Comparison of ENCODE assay signal across 12 cellular contexts in the genomic region with DNA sequence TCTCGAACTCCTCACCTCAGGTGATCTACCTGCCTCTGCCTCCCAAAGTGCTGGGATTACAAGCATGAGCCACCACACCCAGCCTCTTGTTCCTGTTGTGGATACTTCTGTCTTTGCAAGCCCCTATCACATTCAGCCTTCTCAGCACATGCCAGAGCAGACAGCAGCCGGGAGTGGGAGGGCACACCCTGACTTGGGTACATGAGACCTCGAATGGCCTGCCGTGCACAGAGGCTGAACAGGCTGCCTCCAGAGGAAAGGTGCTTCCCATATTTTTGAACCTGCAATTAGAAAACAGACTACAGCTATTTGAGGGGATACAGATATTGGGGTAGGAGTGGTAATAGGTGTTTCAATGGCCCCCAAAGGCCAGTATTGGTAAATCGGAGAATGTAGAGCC.
DNase-seq lines count a peak whose midpoint lies in the region; ATAC-seq and TF ChIP-seq lines count a peak whose summit lies in the region.
"Had no signal": no experiment of that assay in that cellular context is flagged by ENCODE, and none has a peak within 500 bp of the region (broad histone marks: within the 10 kb centered on the region; RNA-seq: fewer than 3 reads in every experiment).

No MANE protein-coding gene starts in this region.

- ATAC-seq in heart left ventricle, result no peak
- no peak for ATAC-seq in body of pancreas
- ATAC-seq: HCT116 had no signal

- DNase-seq in right atrium auricular region (ENCODE audit: low spot score) (peak; percentile 26), heart left ventricle (no peak), esophagus muscularis mucosa (ENCODE audit: extremely low spot score) (peak; percentile 75), posterior vena cava (ENCODE audit: low spot score) (peak; percentile 51), body of pancreas (no peak), G401 (ENCODE audit: low spot score) (no peak), SW480 (ENCODE audit: low spot score) (no peak)
- DNase-seq: ACHN, C1 segment of cervical spinal cord, Calu3, DMS 273 treated with DMSO at 0.1 percent for 48 hours had no signal

- TF ChIP-seq EP300 in esophagus muscularis mucosa (IDR thresholded peaks at IDR 0.05), result no peak

- H3K9me3 ChIP-seq in right atrium auricular region (no peaks in the 10 kb centered on the region), heart left ventricle (no peaks in the 10 kb centered on the region), esophagus muscularis mucosa (no peaks in the 10 kb centered on the region), body of pancreas (no peaks in the 10 kb centered on the region)

- H3K27ac ChIP-seq in right atrium auricular region (no peak overlapping the region), heart left ventricle (no peak overlapping the region), esophagus muscularis mucosa (replicated peaks in 1 of 4) (no peak overlapping the region), body of pancreas (no peak overlapping the region)

- H3K4me1 ChIP-seq in right atrium auricular region (no peaks in the 10 kb centered on the region), heart left ventricle (no peaks in the 10 kb centered on the region), esophagus muscularis mucosa (peaks cover 0 to 10% (median 0%) of the 10 kb centered on the region in 4 donors), body of pancreas (no peaks in the 10 kb centered on the region)

- no peaks in the 10 kb centered on the region for H3K27me3 ChIP-seq in right atrium auricular region
- H3K27me3 ChIP-seq in heart left ventricle, result peaks cover 0 to 10% (median 0%) of the 10 kb centered on the region in 9 donors
- H3K27me3 ChIP-seq in esophagus muscularis mucosa, result peaks cover 0 to 26% (median 0%) of the 10 kb centered on the region in 4 donors
- no peaks in the 10 kb centered on the region for H3K27me3 ChIP-seq in body of pancreas

- intact Hi-C loops in heart left ventricle (cut with DNase I), result no loop called here
- intact Hi-C loops in esophagus muscularis mucosa (cut with DNase I), result no loop called here
- intact Hi-C loops in posterior vena cava (cut with DNase I), result no loop called here
- intact Hi-C loops in body of pancreas (cut with DNase I), result no loop called here

- TF ChIP-seq CTCF in right atrium auricular region (IDR thresholded peaks at IDR 0.05) (no peak), heart left ventricle (IDR thresholded peaks at IDR 0.05) (no peak), esophagus muscularis mucosa (IDR thresholded peaks at IDR 0.05) (no peak), body of pancreas (IDR thresholded peaks at IDR 0.05) (no peak)

- H3K36me3 ChIP-seq in right atrium auricular region (no peaks in the 10 kb centered on the region), heart left ventricle (no peaks in the 10 kb centered on the region), esophagus muscularis mucosa (no peaks in the 10 kb centered on the region), body of pancreas (replicated peaks in 1 of 2; ENCODE audit: insufficient read depth in 1 of 2, low read depth in 2 of 2) (no peaks in the 10 kb centered on the region)

- WGBS in heart left ventricle, 4 donors, result 81 to 90% (median 87%) methylated on average over 5 of the region's 5 CpGs
- 79% methylated on average over 5 of the region's 5 CpGs for WGBS in esophagus muscularis mucosa
- WGBS in body of pancreas, 2 donors, result 89 to 90% methylated on average over 5 of the region's 5 CpGs

- in situ Hi-C loops in G401 (cut with HindIII; ENCODE audit: low sequenced_read_pairs), result no loop called here

- H3K4me3 ChIP-seq in right atrium auricular region (no peak overlapping the region), heart left ventricle (no peak overlapping the region), esophagus muscularis mucosa (no peak overlapping the region), body of pancreas (no peak overlapping the region)

- no peak for TF ChIP-seq POLR2A in heart left ventricle (IDR thresholded peaks at IDR 0.05)
- TF ChIP-seq POLR2A in esophagus muscularis mucosa (IDR thresholded peaks at IDR 0.05; ENCODE audit: low read depth), result no peak
- TF ChIP-seq POLR2A in body of pancreas (IDR thresholded peaks at IDR 0.05), result no peak

Comparison
In these comparisons a context has a peak if more than half of its experiments do, and no peak if none do; other contexts are left out.
1. DNase-seq: peak in right atrium auricular region (single experiment), esophagus muscularis mucosa (single experiment) and posterior vena cava (single experiment); none in heart left ventricle (0 of 5), body of pancreas (0 of 4), G401 (single experiment) and SW480 (single experiment).